Comparison of ENCODE assay signal across 1 cellular context in the genomic region with DNA sequence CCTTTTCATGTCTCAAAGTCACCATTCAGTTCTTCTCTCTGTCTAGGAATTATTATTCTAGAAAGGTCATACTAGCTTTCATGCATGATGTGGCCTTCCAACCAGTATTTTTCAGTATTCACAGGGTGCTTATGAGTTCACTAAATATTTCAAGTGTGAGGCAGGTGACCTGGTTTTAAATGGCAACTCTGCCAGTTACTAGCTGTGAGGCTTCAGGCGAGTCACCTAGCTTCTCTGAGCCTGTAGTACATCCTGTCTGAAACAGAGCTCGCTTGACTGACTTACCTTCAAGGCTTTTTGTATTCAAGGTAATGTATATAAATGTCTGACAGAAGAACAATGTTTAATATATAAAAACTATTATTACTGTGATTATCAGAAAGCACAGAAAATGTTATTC.
TF ChIP-seq lines count a peak whose summit lies in the region.

No MANE protein-coding gene starts in this region.

TF ChIP-seq in SK-N-SH treated with all-trans-retinoic acid at 6 μM for 48 hours, 23 proteins besides CTCF, POLR2A, EP300 and RAD21 (continued from another document):
- TF ChIP-seq, protein P1, sequence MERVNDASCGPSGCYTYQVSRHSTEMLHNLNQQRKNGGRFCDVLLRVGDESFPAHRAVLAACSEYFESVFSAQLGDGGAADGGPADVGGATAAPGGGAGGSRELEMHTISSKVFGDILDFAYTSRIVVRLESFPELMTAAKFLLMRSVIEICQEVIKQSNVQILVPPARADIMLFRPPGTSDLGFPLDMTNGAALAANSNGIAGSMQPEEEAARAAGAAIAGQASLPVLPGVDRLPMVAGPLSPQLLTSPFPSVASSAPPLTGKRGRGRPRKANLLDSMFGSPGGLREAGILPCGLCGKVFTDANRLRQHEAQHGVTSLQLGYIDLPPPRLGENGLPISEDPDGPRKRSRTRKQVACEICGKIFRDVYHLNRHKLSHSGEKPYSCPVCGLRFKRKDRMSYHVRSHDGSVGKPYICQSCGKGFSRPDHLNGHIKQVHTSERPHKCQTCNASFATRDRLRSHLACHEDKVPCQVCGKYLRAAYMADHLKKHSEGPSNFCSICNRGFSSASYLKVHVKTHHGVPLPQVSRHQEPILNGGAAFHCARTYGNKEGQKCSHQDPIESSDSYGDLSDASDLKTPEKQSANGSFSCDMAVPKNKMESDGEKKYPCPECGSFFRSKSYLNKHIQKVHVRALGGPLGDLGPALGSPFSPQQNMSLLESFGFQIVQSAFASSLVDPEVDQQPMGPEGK (CRISPR knock-in tag; IDR thresholded peaks at IDR 0.05; ENCODE audit: borderline replicate concordance), result no peak
- TF ChIP-seq ZFP3 (CRISPR knock-in tag; IDR thresholded peaks at IDR 0.05) (no peak), GLIS3 (CRISPR knock-in tag; IDR thresholded peaks at IDR 0.05) (no peak), CSDC2 (CRISPR knock-in tag; IDR thresholded peaks at IDR 0.05) (no peak), ESRRG (CRISPR knock-in tag; IDR thresholded peaks at IDR 0.05) (no peak), ZNF565 (CRISPR knock-in tag; conservative IDR thresholded peaks at IDR 0.05; ENCODE audit: low read depth) (no peak)
